In the genomic region with DNA sequence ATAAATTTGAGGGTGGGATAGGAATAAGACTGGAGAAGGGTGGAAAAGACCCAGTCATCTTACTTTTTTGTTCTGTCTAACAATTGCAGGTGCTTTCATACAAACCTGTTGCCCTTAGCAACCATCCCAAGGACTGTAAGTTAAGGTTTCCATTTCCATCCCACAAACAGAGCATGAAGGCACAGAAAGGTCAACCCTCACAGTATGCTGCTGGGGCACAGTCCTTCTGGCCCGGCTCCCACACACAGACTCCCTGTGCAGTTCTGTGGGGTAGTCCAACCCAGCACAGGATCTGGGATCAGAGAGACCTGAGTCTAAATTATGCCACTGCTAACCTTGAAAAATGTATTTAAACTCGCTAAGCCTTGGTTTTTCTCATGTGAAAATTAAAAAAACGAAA, we compare ENCODE assay signal across 16 cellular contexts. TPM values are rescaled to one million over a fixed set of nuclear protein-coding genes. Genes with fewer than 3 reads are reported as not detected.
DNase-seq lines count a peak whose midpoint lies in the region; ATAC-seq and TF ChIP-seq lines count a peak whose summit lies in the region.
"Had no signal": no experiment of that assay in that cellular context is flagged by ENCODE, and none has a peak within 500 bp of the region (broad histone marks: within the 10 kb centered on the region; RNA-seq: fewer than 3 reads in every experiment).

No MANE protein-coding gene starts in this region.

- no peaks in the 10 kb centered on the region for H3K9me3 Mint-ChIP-seq in activated CD8-positive, alpha-beta T cell treated with anti-CD3 and anti-CD28 coated beads for 36 hours
- no peaks in the 10 kb centered on the region for H3K9me3 Mint-ChIP-seq in MCF 10A (ENCODE audit: unreplicated experiment)

- no peaks in the 10 kb centered on the region for H3K9me3 ChIP-seq in BLaER1 treated with 17β-estradiol and CSF1 and Interleukin-3, amounts not matched to agents 10 nM and 100 nM (replicated peaks in 1 of 11)
- H3K9me3 ChIP-seq in mucosa of rectum (ENCODE audit: control insufficient read depth in 2 of 2, low read length in 2 of 2): no peaks in the 10 kb centered on the region
- H3K9me3 ChIP-seq: mucosa of descending colon had no signal

- no peaks in the 10 kb centered on the region; a peak in 1 of 22 replicates for H3K27me3 ChIP-seq in BLaER1 treated with 17β-estradiol and CSF1 and Interleukin-3, amounts not matched to agents 10 nM and 100 nM
- H3K27me3 ChIP-seq in mucosa of rectum (ENCODE audit: control insufficient read depth in 2 of 2, insufficient read depth in 2 of 2, low read length in 2 of 2): peaks cover 0 to 2% of the 10 kb centered on the region in 2 donors

- no peaks in the 10 kb centered on the region for H3K36me3 ChIP-seq in BLaER1 treated with 17β-estradiol and CSF1 and Interleukin-3, amounts not matched to agents 10 nM and 100 nM
- no peaks in the 10 kb centered on the region for H3K36me3 ChIP-seq in mucosa of rectum (ENCODE audit: control insufficient read depth in 2 of 2, insufficient read depth in 2 of 2, low read length in 2 of 2)

- H3K4me1 Mint-ChIP-seq in activated CD8-positive, alpha-beta T cell treated with anti-CD3 and anti-CD28 coated beads for 36 hours (ENCODE audit: low read depth): peaks cover 95% of the 10 kb centered on the region
- no peaks in the 10 kb centered on the region for H3K4me1 Mint-ChIP-seq in MCF 10A (ENCODE audit: insufficient read depth, unreplicated experiment)

- peak overlapping the region; percentile 94 for H3K27ac Mint-ChIP-seq in activated CD8-positive, alpha-beta T cell treated with anti-CD3 and anti-CD28 coated beads for 36 hours
- no peak overlapping the region for H3K27ac Mint-ChIP-seq in MCF 10A (ENCODE audit: low read depth, unreplicated experiment)

- no peaks in the 10 kb centered on the region for H4K20me1 ChIP-seq in BLaER1 treated with 17β-estradiol and CSF1 and Interleukin-3, amounts not matched to agents 10 nM and 100 nM

- POLR2A ChIA-PET in activated CD8-positive, alpha-beta T cell treated with anti-CD3 and anti-CD28 coated beads for 36 hours (lab: Charles Lee): interaction anchor here (0.9 to 7.4 kb wide), 13 partner anchors 9 to 450 kb away, joined by 3 to 78 read pairs (median 4); no protein-coding TSS in a partner anchor
- POLR2A ChIA-PET in MCF 10A (lab: Yijun Ruan, JAX): interaction anchor here (0.6 kb wide), 1 partner anchor 106 kb away, joined by 3 read pairs; no protein-coding TSS in a partner anchor

- peak; percentile 26 for DNase-seq in GM12865 (ENCODE audit: low read depth)
- no peak for DNase-seq in activated CD8-positive, alpha-beta T cell treated with anti-CD3 and anti-CD28 coated beads for 36 hours
- no peak for DNase-seq in NCI-H82 treated with DMSO at 0.1 percent for 48 hours (lab: John Stamatoyannopoulos, UW; ENCODE audit: unreplicated experiment)
- no peak for DNase-seq in occipital lobe (lab: John Stamatoyannopoulos, UW)
- DNase-seq in MCF 10A (ENCODE audit: unreplicated experiment): no peak
- DNase-seq: effector CD8-positive, alpha-beta T cell; foreskin melanocyte; mucosa of descending colon; NCI-H1092 treated with DMSO at 0.1 percent for 48 hours; NCI-H446; stimulated activated CD4-positive, alpha-beta T cell treated with anti-CD3 and anti-CD28 coated beads, Interleukin-2, amount 100 ng/mL, for 48 hours; stimulated activated naive CD4-positive, alpha-beta T cell; T-helper 9 cell had no signal

- no peak for TF ChIP-seq CTCF in GM12865 (IDR thresholded peaks at IDR 0.05; ENCODE audit: insufficient read depth, low read depth, low read length, missing control alignments)
- TF ChIP-seq CTCF in activated CD8-positive, alpha-beta T cell treated with anti-CD3 and anti-CD28 coated beads for 36 hours (IDR thresholded peaks at IDR 0.05): no peak
- no peak for TF ChIP-seq CTCF in MCF 10A (IDR thresholded peaks at IDR 0.05; ENCODE audit: unreplicated experiment)

- H3K27me3 Mint-ChIP-seq in activated CD8-positive, alpha-beta T cell treated with anti-CD3 and anti-CD28 coated beads for 36 hours: no peaks in the 10 kb centered on the region
- no peaks in the 10 kb centered on the region for H3K27me3 Mint-ChIP-seq in MCF 10A (ENCODE audit: insufficient read depth, unreplicated experiment)

- H3K4me2 ChIP-seq in BLaER1 treated with 17β-estradiol and CSF1 and Interleukin-3, amounts not matched to agents 10 nM and 100 nM: peak overlapping the region; percentile 53 to 88 (median 77)

- H3K9ac ChIP-seq in BLaER1 treated with 17β-estradiol and CSF1 and Interleukin-3, amounts not matched to agents 10 nM and 100 nM: peak overlapping the region in 9 of 11 experiments; percentile 13 to 67 (median 54); a peak in 13 of 22 replicates
- no peak overlapping the region for H3K9ac ChIP-seq in mucosa of rectum (ENCODE audit: low read depth in 1 of 2, low read length in 2 of 2)

- peaks cover 69 to 100% (median 97%) of the 10 kb centered on the region in 10 experiments for H3K4me1 ChIP-seq in BLaER1 treated with 17β-estradiol and CSF1 and Interleukin-3, amounts not matched to agents 10 nM and 100 nM
- peaks cover 8 to 28% of the 10 kb centered on the region in 2 donors for H3K4me1 ChIP-seq in mucosa of rectum (ENCODE audit: control insufficient read depth in 2 of 2, insufficient read depth in 2 of 2, low read length in 2 of 2)

- no peak for ATAC-seq in activated CD8-positive, alpha-beta T cell treated with anti-CD3 and anti-CD28 coated beads for 36 hours
- ATAC-seq: mucosa of descending colon had no signal

- BruUV-seq in MCF 10A (replicated peaks; lab: Mats Ljungman, UMichigan): no TSS peak

- CTCF ChIA-PET in activated CD8-positive, alpha-beta T cell treated with anti-CD3 and anti-CD28 coated beads for 36 hours (lab: Charles Lee): interaction anchor here (0.7 to 13.8 kb wide), 10 partner anchors 15 to 468 kb away, joined by 3 to 400 read pairs (median 4); no protein-coding TSS in a partner anchor
- CTCF ChIA-PET in MCF 10A (lab: Yijun Ruan, JAX): interaction anchor here (0.9 to 1.0 kb wide), 3 partner anchors 128 to 455 kb away, joined by 3 to 4 read pairs (median 4); no protein-coding TSS in a partner anchor

- peak overlapping the region; percentile 56 for H3K4me3 Mint-ChIP-seq in activated CD8-positive, alpha-beta T cell treated with anti-CD3 and anti-CD28 coated beads for 36 hours
- H3K4me3 Mint-ChIP-seq in MCF 10A (ENCODE audit: unreplicated experiment): no peak overlapping the region

- H3K4me3 ChIP-seq in BLaER1 treated with 17β-estradiol and CSF1 and Interleukin-3, amounts not matched to agents 10 nM and 100 nM: no peak overlapping the region
- no peak overlapping the region for H3K4me3 ChIP-seq in GM12865 (ENCODE audit: low read depth, low read length)
- H3K4me3 ChIP-seq in mucosa of rectum (ENCODE audit: low read length in 2 of 2): no peak overlapping the region
- H3K4me3 ChIP-seq: mucosa of descending colon had no signal

- intact Hi-C loops in activated CD8-positive, alpha-beta T cell treated with anti-CD3 and anti-CD28 coated beads for 36 hours (cut with micrococcal nuclease): loop anchor here (5.0 to 10.0 kb wide), 2 partner anchors 153 to 301 kb away; no protein-coding TSS in a partner anchor
- intact Hi-C loops in MCF 10A (cut with micrococcal nuclease): no loop called here

- H3K36me3 Mint-ChIP-seq in activated CD8-positive, alpha-beta T cell treated with anti-CD3 and anti-CD28 coated beads for 36 hours (ENCODE audit: low read depth): no peaks in the 10 kb centered on the region
- no peaks in the 10 kb centered on the region for H3K36me3 Mint-ChIP-seq in MCF 10A (ENCODE audit: insufficient read depth, unreplicated experiment)

- peak overlapping the region in 9 of 11 experiments; percentile 52 to 79 (median 73); a peak in 19 of 22 replicates for H3K27ac ChIP-seq in BLaER1 treated with 17β-estradiol and CSF1 and Interleukin-3, amounts not matched to agents 10 nM and 100 nM
- H3K27ac ChIP-seq in mucosa of rectum (ENCODE audit: low read depth in 2 of 2, low read length in 2 of 2): peak overlapping the region; percentile 24 to 80
- H3K27ac ChIP-seq: C4-2B had no signal

RNA-seq across cellular contexts. Expression of a gene that starts 38.4 kb away (rescaled TPM):
- total RNA-seq in activated CD8-positive, alpha-beta T cell treated with anti-CD3 and anti-CD28 coated beads for 36 hours: 100 to 1,000 TPM; 527 to 532 TPM
- 14.0 TPM for total RNA-seq in occipital lobe
- 63.2 and 82.0 TPM in 2 replicates for total RNA-seq in MCF 10A (2022)

Comparison
In these comparisons a context has a peak if more than half of its experiments do, and no peak if none do; other contexts are left out.
1. H3K9ac ChIP-seq: peak in BLaER1 treated with 17β-estradiol and CSF1 and Interleukin-3, amounts not matched to agents 10 nM and 100 nM (9 of 11); none in mucosa of rectum (0 of 2).